ENCODE assay signal across 9 cellular contexts in genomic region chr20:44089987-44090674, GRCh38.
A peak's percentile ranks its signal among the peaks of the same experiment; 100 is the strongest.
DNase-seq lines count a peak whose midpoint lies in the region; ATAC-seq and TF ChIP-seq lines count a peak whose summit lies in the region.
"Had no signal": no experiment of that assay in that cellular context is flagged by ENCODE, and none has a peak within 500 bp of the region (broad histone marks: within the 10 kb centered on the region; RNA-seq: fewer than 3 reads in every experiment).

No MANE protein-coding gene starts in this region.

- H3K4me3 ChIP-seq in OCI-LY7 (ENCODE audit: low read depth, low read length, poor library complexity, severe bottlenecking), result peak overlapping the region; percentile 24

- H3K9me3 ChIP-seq in OCI-LY7 (ENCODE audit: low read length), result no peaks in the 10 kb centered on the region

- H4K20me1 ChIP-seq in OCI-LY7 (ENCODE audit: insufficient read depth, low read length), result no peaks in the 10 kb centered on the region

- no peaks in the 10 kb centered on the region for H3K36me3 ChIP-seq in OCI-LY7 (ENCODE audit: insufficient read depth, low read length)

- TF ChIP-seq CTCF in OCI-LY7 (conservative IDR thresholded peaks at IDR 0.05; ENCODE audit: low read length), result no peak

- CTCF ChIA-PET in OCI-LY7 (lab: Charles Lee; ENCODE audit: unreplicated experiment), result no interaction called here

- intact Hi-C loops in OCI-LY7 (cut with micrococcal nuclease; ENCODE audit: unreplicated experiment), result no loop called here

- H3K4me2 ChIP-seq in OCI-LY7 (ENCODE audit: low read length), result peak overlapping the region; percentile 39; the same call in 1 of the 2 replicates

- POLR2A ChIA-PET in OCI-LY7 (lab: Charles Lee), result no interaction called here

- no TSS peak for BruUV-seq in OCI-LY7 (replicated peaks; lab: Mats Ljungman, UMichigan)

- ATAC-seq in GM19395 (IDR thresholded peaks at IDR 0.05; ENCODE audit: unreplicated experiment) (peak; percentile 60), HG02840 (IDR thresholded peaks at IDR 0.05; ENCODE audit: low FRiP score, unreplicated experiment) (no peak), GM21360 (IDR thresholded peaks at IDR 0.05; ENCODE audit: unreplicated experiment) (no peak)
- ATAC-seq: naive thymus-derived CD8-positive, alpha-beta T cell had no signal

- H3K79me2 ChIP-seq in OCI-LY7 (ENCODE audit: insufficient read depth, low read depth, low read length), result no peaks in the 10 kb centered on the region

- peak overlapping the region; percentile 66; the same call in 1 of the 2 replicates for H2AFZ ChIP-seq in OCI-LY7 (ENCODE audit: low read length)

- DNase-seq in AG20443 (ENCODE audit: low spot score) (peak; percentile 71), OCI-LY7 (ENCODE audit: low spot score) (peak; percentile 51), hepatic stellate cell (ENCODE audit: low spot score) (peak; percentile 58), NCI-H345 (lab: John Stamatoyannopoulos, UW) (no peak)
- DNase-seq in stimulated activated CD4-positive, alpha-beta T cell treated with anti-CD3 and anti-CD28 coated beads, Interleukin-4, amount 100 ng/mL, for 4 hours, result no peak
- DNase-seq: naive thymus-derived CD8-positive, alpha-beta T cell had no signal

- no peaks in the 10 kb centered on the region for H3K4me1 ChIP-seq in OCI-LY7 (ENCODE audit: insufficient read depth, low read length, poor library complexity, severe bottlenecking)

- no peaks in the 10 kb centered on the region for H3K9me2 ChIP-seq in OCI-LY7 (ENCODE audit: insufficient read depth, low read length)

- H3K27ac ChIP-seq in OCI-LY7 (ENCODE audit: low read depth, low read length, poor library complexity, severe bottlenecking), result no peak overlapping the region

Comparison
In these comparisons a context has a peak if more than half of its experiments do, and no peak if none do; other contexts are left out.
1. DNase-seq: peak in AG20443 (single experiment), OCI-LY7 (single experiment) and hepatic stellate cell (single experiment); none in NCI-H345 (single experiment) and stimulated activated CD4-positive, alpha-beta T cell treated with anti-CD3 and anti-CD28 coated beads, Interleukin-4, amount 100 ng/mL, for 4 hours (0 of 2).